Comparison of ENCODE assay signal across 25 cellular contexts in the genomic region with DNA sequence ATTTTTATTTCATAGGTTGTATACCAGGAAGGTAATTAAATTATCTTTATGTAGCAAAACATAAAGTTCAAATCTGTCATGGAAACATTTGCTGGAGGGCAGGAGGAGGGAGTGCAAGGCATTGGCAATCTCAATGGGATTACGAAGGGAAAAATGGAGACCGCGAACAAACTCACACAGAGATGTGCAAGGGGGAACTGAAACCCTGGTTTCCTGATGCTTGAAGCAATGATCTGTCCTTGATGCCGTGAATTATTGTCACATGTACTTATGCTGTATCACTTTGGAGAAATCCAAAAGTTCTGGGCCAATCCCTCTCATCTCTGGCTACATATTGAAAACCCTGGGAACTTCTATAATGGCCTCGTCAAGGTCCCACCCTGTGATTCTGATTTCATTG.
"Had no signal": no experiment of that assay in that cellular context is flagged by ENCODE, and none has a peak within 500 bp of the region (broad histone marks: within the 10 kb centered on the region; RNA-seq: fewer than 3 reads in every experiment).

No MANE protein-coding gene starts in this region.

- H2AFZ ChIP-seq: hepatocyte had no signal

- H3K4me1 ChIP-seq: lower lobe of right lung, pancreas, prostate gland, suprapubic skin, tibial artery, uterus had no signal

- H3K36me3 ChIP-seq: pancreas, prostate gland, suprapubic skin, uterus had no signal

- H3K4me2 ChIP-seq: hepatocyte had no signal

- H3K9me3 ChIP-seq: lower lobe of right lung, pancreas, prostate gland, suprapubic skin, thoracic aorta, tibial artery, uterus had no signal

- DNase-seq: islet precursor cell; left ventricle myocardium superior; lower lobe of right lung; mammary epithelial cell; mesenchymal stem cell; naive thymus-derived CD8-positive, alpha-beta T cell; nucleus accumbens; pancreas; posterior cingulate gyrus; retina; right cardiac atrium; stimulated activated CD4-positive, alpha-beta T cell treated with anti-CD3 and anti-CD28 coated beads, Interleukin-12 subunit alpha, Interleukin-12 subunit beta, amount 100 ng/mL, for 4 hours; stimulated activated CD4-positive, alpha-beta T cell treated with anti-CD3 and anti-CD28 coated beads, Interleukin-15, amount 100 ng/mL, for 24 hours; stimulated activated CD4-positive, alpha-beta T cell treated with anti-CD3 and anti-CD28 coated beads, Interleukin-2, amount 100 ng/mL, for 24 hours; stimulated activated CD4-positive, alpha-beta T cell treated with anti-CD3 and anti-CD28 coated beads, Interleukin-4, amount 100 ng/mL, for 1 hour; stimulated activated naive CD4-positive, alpha-beta T cell; tibial artery; trophoblast cell; uterus had no signal

- ATAC-seq: left ventricle myocardium superior; lower lobe of right lung; naive thymus-derived CD8-positive, alpha-beta T cell; pancreas; right cardiac atrium; sciatic nerve had no signal

- H3K27me3 ChIP-seq: hepatocyte, pancreas, suprapubic skin, tibial artery, uterus had no signal

- H3K4me3 ChIP-seq: hepatocyte, lower lobe of right lung, pancreas, prostate gland, skin epidermis, suprapubic skin, thoracic aorta, tibial artery, uterus had no signal

- H3K27ac ChIP-seq: hepatocyte, lower lobe of right lung, pancreas, prostate gland, skin epidermis, suprapubic skin, thoracic aorta, tibial artery, uterus had no signal

- H3K79me2 ChIP-seq: hepatocyte had no signal

- FAIRE-seq: pancreas had no signal
